8 cellular contexts compared by ENCODE assay signal in genomic region chr5:78984020-78984610, GRCh38. TPM values are rescaled to one million over a fixed set of nuclear protein-coding genes. Genes with fewer than 3 reads are reported as not detected.
DNase-seq lines count a peak whose midpoint lies in the region; ATAC-seq and TF ChIP-seq lines count a peak whose summit lies in the region.

No MANE protein-coding gene starts in this region.

- H3K9me3 Mint-ChIP-seq in activated T-helper 2 cell treated with anti-CD3 and anti-CD28 coated beads, Interferon-gamma antibody, Interleukin-2, Interleukin-4, amounts not matched to agents 10 μg/mL and 5 μg/mL and 100 μg/mL, durations not matched to agents 14 hours and 24 hours and 36 hours, result no peaks in the 10 kb centered on the region
- H3K9me3 Mint-ChIP-seq in stimulated activated effector memory CD8-positive, alpha-beta T cell treated with anti-CD3 and anti-CD28 coated beads, Interleukin-12 subunit alpha, Interleukin-12 subunit beta, amount 100 ng/mL, for 72 hours, result no peaks in the 10 kb centered on the region

- DNase-seq in GM12865 (ENCODE audit: low read depth), result peak; percentile 54
- no peak for DNase-seq in activated T-helper 2 cell treated with anti-CD3 and anti-CD28 coated beads, Interferon-gamma antibody, Interleukin-2, Interleukin-4, amounts not matched to agents 10 μg/mL and 5 μg/mL and 100 μg/mL, durations not matched to agents 14 hours and 24 hours and 36 hours (ENCODE audit: low spot score)
- DNase-seq in stimulated activated effector memory CD8-positive, alpha-beta T cell treated with anti-CD3 and anti-CD28 coated beads, Interleukin-12 subunit alpha, Interleukin-12 subunit beta, amount 100 ng/mL, for 72 hours (ENCODE audit: low spot score in 2 of 2), result no peak
- DNase-seq in activated CD8-positive, alpha-beta memory T cell treated with anti-CD3 and anti-CD28 coated beads, Interleukin-2, amount 50 U/mL, for 4 hours, result no peak

- H3K4me3 ChIP-seq in GM12865 (ENCODE audit: low read depth, low read length) (peak overlapping the region; percentile 84), iPS-18c (ENCODE audit: insufficient read depth, low read depth, low read length) (peak overlapping the region; percentile 75)

- peaks cover 48% of the 10 kb centered on the region for H3K4me1 Mint-ChIP-seq in activated T-helper 2 cell treated with anti-CD3 and anti-CD28 coated beads, Interferon-gamma antibody, Interleukin-2, Interleukin-4, amounts not matched to agents 10 μg/mL and 5 μg/mL and 100 μg/mL, durations not matched to agents 14 hours and 24 hours and 36 hours (ENCODE audit: low read depth)
- H3K4me1 Mint-ChIP-seq in stimulated activated effector memory CD8-positive, alpha-beta T cell treated with anti-CD3 and anti-CD28 coated beads, Interleukin-12 subunit alpha, Interleukin-12 subunit beta, amount 100 ng/mL, for 72 hours, result peaks cover 33% of the 10 kb centered on the region

- intact Hi-C loops in activated T-helper 2 cell treated with anti-CD3 and anti-CD28 coated beads, Interferon-gamma antibody, Interleukin-2, Interleukin-4, amounts not matched to agents 10 μg/mL and 5 μg/mL and 100 μg/mL, durations not matched to agents 14 hours and 24 hours and 36 hours (cut with micrococcal nuclease), result loop anchor here (1.0 to 10.0 kb wide), 4 partner anchors 31 to 1001 kb away; no protein-coding TSS in a partner anchor

- H3K27ac Mint-ChIP-seq in activated T-helper 2 cell treated with anti-CD3 and anti-CD28 coated beads, Interferon-gamma antibody, Interleukin-2, Interleukin-4, amounts not matched to agents 10 μg/mL and 5 μg/mL and 100 μg/mL, durations not matched to agents 14 hours and 24 hours and 36 hours, result peak overlapping the region; percentile 87
- peak overlapping the region; percentile 98 for H3K27ac Mint-ChIP-seq in stimulated activated effector memory CD8-positive, alpha-beta T cell treated with anti-CD3 and anti-CD28 coated beads, Interleukin-12 subunit alpha, Interleukin-12 subunit beta, amount 100 ng/mL, for 72 hours

- peak overlapping the region; percentile 85 for H3K4me3 Mint-ChIP-seq in activated T-helper 2 cell treated with anti-CD3 and anti-CD28 coated beads, Interferon-gamma antibody, Interleukin-2, Interleukin-4, amounts not matched to agents 10 μg/mL and 5 μg/mL and 100 μg/mL, durations not matched to agents 14 hours and 24 hours and 36 hours (ENCODE audit: low read depth)
- H3K4me3 Mint-ChIP-seq in stimulated activated effector memory CD8-positive, alpha-beta T cell treated with anti-CD3 and anti-CD28 coated beads, Interleukin-12 subunit alpha, Interleukin-12 subunit beta, amount 100 ng/mL, for 72 hours, result peak overlapping the region; percentile 80

- no peak for TF ChIP-seq CTCF in GM12865 (IDR thresholded peaks at IDR 0.05; ENCODE audit: insufficient read depth, low read depth, low read length, missing control alignments)

- H3K27me3 Mint-ChIP-seq in activated T-helper 2 cell treated with anti-CD3 and anti-CD28 coated beads, Interferon-gamma antibody, Interleukin-2, Interleukin-4, amounts not matched to agents 10 μg/mL and 5 μg/mL and 100 μg/mL, durations not matched to agents 14 hours and 24 hours and 36 hours (ENCODE audit: low read depth), result no peaks in the 10 kb centered on the region

- ATAC-seq in HG03571 (IDR thresholded peaks at IDR 0.05; ENCODE audit: unreplicated experiment) (peak; percentile 4), HG03354 (IDR thresholded peaks at IDR 0.05; ENCODE audit: poor library complexity, severe bottlenecking, unreplicated experiment) (no peak), HG03045 (IDR thresholded peaks at IDR 0.05; ENCODE audit: unreplicated experiment) (no peak)
- no peak for ATAC-seq in stimulated activated effector memory CD8-positive, alpha-beta T cell treated with anti-CD3 and anti-CD28 coated beads, Interleukin-12 subunit alpha, Interleukin-12 subunit beta, amount 100 ng/mL, for 72 hours

- no peaks in the 10 kb centered on the region for H3K9me3 ChIP-seq in iPS-18c (ENCODE audit: control insufficient read depth, insufficient read depth, low read length)

- H3K36me3 Mint-ChIP-seq in activated T-helper 2 cell treated with anti-CD3 and anti-CD28 coated beads, Interferon-gamma antibody, Interleukin-2, Interleukin-4, amounts not matched to agents 10 μg/mL and 5 μg/mL and 100 μg/mL, durations not matched to agents 14 hours and 24 hours and 36 hours (ENCODE audit: low read depth), result peaks cover 9% of the 10 kb centered on the region
- H3K36me3 Mint-ChIP-seq in stimulated activated effector memory CD8-positive, alpha-beta T cell treated with anti-CD3 and anti-CD28 coated beads, Interleukin-12 subunit alpha, Interleukin-12 subunit beta, amount 100 ng/mL, for 72 hours, result peaks cover 5% of the 10 kb centered on the region

RNA-seq across cellular contexts. Expression of gene ARSB, which starts 1.0 kb away (rescaled TPM):
- 19.0 and 19.6 TPM in 2 replicates for total RNA-seq in activated T-helper 2 cell treated with anti-CD3 and anti-CD28 coated beads, Interferon-gamma antibody, Interleukin-2, Interleukin-4, amounts not matched to agents 10 μg/mL and 5 μg/mL and 100 μg/mL, durations not matched to agents 14 hours and 24 hours and 36 hours
